In genomic region chr1:21573971-21574458, GRCh38 we compare ENCODE assay signal across 8 cellular contexts.
A peak's percentile ranks its signal among the peaks of the same experiment; 100 is the strongest.
DNase-seq lines count a peak whose midpoint lies in the region; ATAC-seq, FAIRE-seq and TF ChIP-seq lines count a peak whose summit lies in the region.

No MANE protein-coding gene starts in this region.

- POLR2A ChIA-PET in Caco-2 (lab: Charles Lee) (no interaction called here), MCF 10A (lab: Yijun Ruan, JAX) (no interaction called here)

- DNase-seq in Caco-2 (peak; percentile 71), HTR-8/SVneo (ENCODE audit: insufficient read length, low spot score) (peak; percentile 48), NCI-H82 (lab: John Stamatoyannopoulos, UW) (peak; percentile 89), MCF 10A (ENCODE audit: unreplicated experiment) (peak; percentile 87), kidney (peak; percentile 88)
- peak; percentile 21 for DNase-seq in stimulated activated naive B cell treated with anti-CD40 and anti-IgM and Interleukin-4, amounts not matched to agents 10 μg/mL and 1 μg/mL and 100 μg/mL, for 72 hours
- no peak for DNase-seq in natural killer cell treated with Interleukin-12 subunit alpha and Interleukin-12 subunit beta and Interleukin-15 and Interleukin-18, amount 100 ng/mL, for 72 hours (ENCODE audit: low spot score)

- no peaks in the 10 kb centered on the region for H3K36me3 Mint-ChIP-seq in Caco-2 (ENCODE audit: insufficient read depth, unreplicated experiment)
- H3K36me3 Mint-ChIP-seq in MCF 10A (ENCODE audit: insufficient read depth, unreplicated experiment): no peaks in the 10 kb centered on the region
- H3K36me3 Mint-ChIP-seq in stimulated activated naive B cell treated with anti-CD40 and anti-IgM and Interleukin-4, amounts not matched to agents 10 μg/mL and 1 μg/mL and 100 μg/mL, for 72 hours: no peaks in the 10 kb centered on the region
- H3K36me3 Mint-ChIP-seq in natural killer cell treated with Interleukin-12 subunit alpha and Interleukin-12 subunit beta and Interleukin-15 and Interleukin-18, amount 100 ng/mL, for 72 hours: no peaks in the 10 kb centered on the region

- H3K27me3 ChIP-seq in Caco-2 (replicated peaks; ENCODE audit: control insufficient read depth, insufficient read depth, low read length): no peaks in the 10 kb centered on the region

- H3K27me3 Mint-ChIP-seq in Caco-2 (ENCODE audit: insufficient read depth, unreplicated experiment) (no peaks in the 10 kb centered on the region), MCF 10A (ENCODE audit: insufficient read depth, unreplicated experiment) (no peaks in the 10 kb centered on the region)
- peaks cover 18 to 59% of the 10 kb centered on the region in 2 donors for H3K27me3 Mint-ChIP-seq in stimulated activated naive B cell treated with anti-CD40 and anti-IgM and Interleukin-4, amounts not matched to agents 10 μg/mL and 1 μg/mL and 100 μg/mL, for 72 hours
- H3K27me3 Mint-ChIP-seq in natural killer cell treated with Interleukin-12 subunit alpha and Interleukin-12 subunit beta and Interleukin-15 and Interleukin-18, amount 100 ng/mL, for 72 hours: peaks cover 0 to 12% of the 10 kb centered on the region in 2 donors

- no peaks in the 10 kb centered on the region for H3K9me3 Mint-ChIP-seq in Caco-2 (ENCODE audit: unreplicated experiment)
- no peaks in the 10 kb centered on the region for H3K9me3 Mint-ChIP-seq in MCF 10A (ENCODE audit: unreplicated experiment)
- no peaks in the 10 kb centered on the region for H3K9me3 Mint-ChIP-seq in stimulated activated naive B cell treated with anti-CD40 and anti-IgM and Interleukin-4, amounts not matched to agents 10 μg/mL and 1 μg/mL and 100 μg/mL, for 72 hours
- H3K9me3 Mint-ChIP-seq in natural killer cell treated with Interleukin-12 subunit alpha and Interleukin-12 subunit beta and Interleukin-15 and Interleukin-18, amount 100 ng/mL, for 72 hours: no peaks in the 10 kb centered on the region

- H3K4me1 ChIP-seq in Caco-2: no peaks in the 10 kb centered on the region
- H3K4me1 ChIP-seq in kidney (ENCODE audit: control insufficient read depth in 1 of 2, insufficient read depth in 1 of 2, low read depth in 1 of 2, low read length in 2 of 2): peaks cover 5 to 16% of the 10 kb centered on the region in 2 donors

- intact Hi-C loops in Caco-2 (cut with micrococcal nuclease; ENCODE audit: unreplicated experiment): loop anchor here (1.0 to 2.0 kb wide), 2 partner anchors 65 to 204 kb away; partner anchors contain the start of gene ALPL
- intact Hi-C loops in MCF 10A (cut with micrococcal nuclease): loop anchor here (2.0 kb wide), 1 partner anchor 205 kb away; no protein-coding TSS in a partner anchor
- intact Hi-C loops in kidney (cut with DNase I): no loop called here

- CTCF ChIA-PET in Caco-2 (lab: Charles Lee): interaction anchor here (2.2 kb wide), 1 partner anchor 204 kb away, joined by 6 read pairs; no protein-coding TSS in a partner anchor
- CTCF ChIA-PET in MCF 10A (lab: Yijun Ruan, JAX): interaction anchor here (0.7 to 4.1 kb wide), 7 partner anchors 18 to 341 kb away, joined by 3 to 32 read pairs (median 5); no protein-coding TSS in a partner anchor

- H3K9ac ChIP-seq in kidney (ENCODE audit: low read length in 2 of 2): no peak overlapping the region

- H3K4me1 Mint-ChIP-seq in Caco-2 (ENCODE audit: low read depth, unreplicated experiment) (no peaks in the 10 kb centered on the region), MCF 10A (ENCODE audit: insufficient read depth, unreplicated experiment) (no peaks in the 10 kb centered on the region)
- peaks cover 5 to 7% of the 10 kb centered on the region in 2 donors for H3K4me1 Mint-ChIP-seq in stimulated activated naive B cell treated with anti-CD40 and anti-IgM and Interleukin-4, amounts not matched to agents 10 μg/mL and 1 μg/mL and 100 μg/mL, for 72 hours
- no peaks in the 10 kb centered on the region for H3K4me1 Mint-ChIP-seq in natural killer cell treated with Interleukin-12 subunit alpha and Interleukin-12 subunit beta and Interleukin-15 and Interleukin-18, amount 100 ng/mL, for 72 hours (ENCODE audit: low read depth in 2 of 2)

- ATAC-seq in stimulated activated naive B cell treated with anti-CD40 and anti-IgM and Interleukin-4, amounts not matched to agents 10 μg/mL and 1 μg/mL and 100 μg/mL, for 72 hours (replicated peaks): peak; percentile 78 to 82
- ATAC-seq in natural killer cell treated with Interleukin-12 subunit alpha and Interleukin-12 subunit beta and Interleukin-15 and Interleukin-18, amount 100 ng/mL, for 72 hours: no peak
- no peak for ATAC-seq in HG02973 (IDR thresholded peaks at IDR 0.05; ENCODE audit: unreplicated experiment)

- H3K36me3 ChIP-seq in Caco-2 (ENCODE audit: control insufficient read depth, insufficient read depth, low read length) (no peaks in the 10 kb centered on the region), kidney (ENCODE audit: control insufficient read depth in 1 of 2, insufficient read depth in 2 of 2, low read length in 2 of 2) (no peaks in the 10 kb centered on the region)

- H3K27ac ChIP-seq in kidney (ENCODE audit: low read depth in 2 of 2, low read length in 2 of 2): peak overlapping the region; percentile 65 to 86

- H3K4me3 Mint-ChIP-seq in Caco-2 (ENCODE audit: unreplicated experiment) (no peak overlapping the region), MCF 10A (ENCODE audit: unreplicated experiment) (no peak overlapping the region)
- H3K4me3 Mint-ChIP-seq in stimulated activated naive B cell treated with anti-CD40 and anti-IgM and Interleukin-4, amounts not matched to agents 10 μg/mL and 1 μg/mL and 100 μg/mL, for 72 hours: no peak overlapping the region
- H3K4me3 Mint-ChIP-seq in natural killer cell treated with Interleukin-12 subunit alpha and Interleukin-12 subunit beta and Interleukin-15 and Interleukin-18, amount 100 ng/mL, for 72 hours: no peak overlapping the region

- no peak for FAIRE-seq in HTR-8/SVneo (lab: Jason Lieb, UNC)
- FAIRE-seq in kidney (lab: Jason Lieb, UNC): no peak

- no peaks in the 10 kb centered on the region for H3K9me3 ChIP-seq in Caco-2
- H3K9me3 ChIP-seq in kidney (ENCODE audit: control insufficient read depth in 1 of 2, low read length in 2 of 2): peaks cover 0 to 3% of the 10 kb centered on the region in 2 donors

- no TSS peak for BruUV-seq in Caco-2 (replicated peaks; lab: Mats Ljungman, UMichigan)
- no TSS peak for BruUV-seq in MCF 10A (replicated peaks; lab: Mats Ljungman, UMichigan)

- H3K27ac Mint-ChIP-seq in Caco-2 (ENCODE audit: unreplicated experiment) (no peak overlapping the region), MCF 10A (ENCODE audit: low read depth, unreplicated experiment) (no peak overlapping the region)
- H3K27ac Mint-ChIP-seq in stimulated activated naive B cell treated with anti-CD40 and anti-IgM and Interleukin-4, amounts not matched to agents 10 μg/mL and 1 μg/mL and 100 μg/mL, for 72 hours: no peak overlapping the region
- no peak overlapping the region for H3K27ac Mint-ChIP-seq in natural killer cell treated with Interleukin-12 subunit alpha and Interleukin-12 subunit beta and Interleukin-15 and Interleukin-18, amount 100 ng/mL, for 72 hours

- peak; percentile 50 to 67 for TF ChIP-seq CTCF in Caco-2 (IDR thresholded peaks at IDR 0.05; ENCODE audit: insufficient read depth in 1 of 2, low read depth in 1 of 2, low read length in 1 of 2, severe bottlenecking in 1 of 2, unreplicated experiment in 1 of 2)
- peak; percentile 30 for TF ChIP-seq CTCF in MCF 10A (IDR thresholded peaks at IDR 0.05; ENCODE audit: unreplicated experiment)
- peak; percentile 80 for TF ChIP-seq CTCF in kidney (IDR thresholded peaks at IDR 0.05; ENCODE audit: borderline replicate concordance, extremely low read depth, insufficient read depth)

- no peak overlapping the region for H3K4me3 ChIP-seq in Caco-2 (ENCODE audit: low read depth, low read length)
- no peak overlapping the region for H3K4me3 ChIP-seq in kidney (ENCODE audit: low read length in 2 of 2)

Comparison
In these comparisons a context has a peak if more than half of its experiments do, and no peak if none do; other contexts are left out.
1. CTCF ChIP-seq: peak in every context shown above with its lines; median percentile 80 in kidney; 58 in Caco-2; 30 in MCF 10A.
2. ATAC-seq: peak in stimulated activated naive B cell treated with anti-CD40 and anti-IgM and Interleukin-4, amounts not matched to agents 10 μg/mL and 1 μg/mL and 100 μg/mL, for 72 hours (2 of 2); none in natural killer cell treated with Interleukin-12 subunit alpha and Interleukin-12 subunit beta and Interleukin-15 and Interleukin-18, amount 100 ng/mL, for 72 hours (0 of 2) and HG02973 (single experiment).